In the genomic region with DNA sequence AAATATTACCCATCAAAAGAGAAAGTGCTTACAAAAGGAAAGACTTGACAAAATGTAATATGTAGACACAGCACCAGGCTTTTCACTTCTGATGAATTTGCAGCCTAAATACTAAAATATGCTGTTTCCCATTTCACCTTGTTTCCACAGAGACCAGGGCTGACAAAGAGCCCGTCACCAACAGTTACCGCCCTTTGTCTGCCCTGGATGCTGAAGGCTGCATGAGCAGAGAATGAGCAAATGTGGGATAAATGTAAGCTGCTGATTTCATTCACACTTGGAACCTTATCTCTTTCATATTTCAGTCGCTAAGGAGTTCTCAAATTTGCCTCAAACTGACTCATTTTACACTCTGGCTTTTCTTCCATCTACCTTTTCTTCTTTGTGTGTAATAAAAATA, we compare ENCODE assay signal across 10 cellular contexts.
"Had no signal": no experiment of that assay in that cellular context is flagged by ENCODE, and none has a peak within 500 bp of the region (broad histone marks: within the 10 kb centered on the region; RNA-seq: fewer than 3 reads in every experiment).

No MANE protein-coding gene starts in this region.

- DNase-seq: activated CD4-positive, alpha-beta T cell treated with anti-CD3 and anti-CD28 coated beads for 48 hours; activated naive CD4-positive, alpha-beta T cell treated with Interleukin-2 at 50 U/mL for 16 hours; central memory CD4-positive, alpha-beta T cell; cortex of kidney; effector memory CD4-positive, alpha-beta T cell; stimulated activated naive CD4-positive, alpha-beta T cell treated with Interleukin-2 at 50 U/mL for 16 hours; T-helper 9 cell; trophoblast cell had no signal

- ATAC-seq: gastroesophageal sphincter, sciatic nerve had no signal
